ENCODE assay signal across 20 cellular contexts in genomic region chr2:23299796-23300195, GRCh38.
"Had no signal": no experiment of that assay in that cellular context is flagged by ENCODE, and none has a peak within 500 bp of the region (broad histone marks: within the 10 kb centered on the region; RNA-seq: fewer than 3 reads in every experiment).

No MANE protein-coding gene starts in this region.

- H3K4me2 ChIP-seq: KMS-11 had no signal

- H3K9me3 ChIP-seq: SJSA1 had no signal

- DNase-seq: Kasumi-1, NCI-H1092, NCI-H1105 treated with DMSO at 0.1 percent for 48 hours, NCI-H1417 treated with DMSO at 0.1 percent for 48 hours, NCI-H146, NCI-H1694 treated with DMSO at 0.1 percent for 48 hours, NCI-H2029, NCI-H2081 treated with DMSO at 0.1 percent for 48 hours, NCI-H2171, NCI-H524, NCI-H526 treated with DMSO at 0.1 percent for 48 hours, NCI-H774, Right ventricle myocardium superior, RPMI8226, SIG-M5 had no signal

- H3K4me3 ChIP-seq: K562, SJSA1, SK-N-MC had no signal

- H3K9ac ChIP-seq: KMS-11 had no signal

- H3K27ac ChIP-seq: HL-60, KMS-11, SJSA1, SK-N-MC had no signal

- H3K36me3 ChIP-seq: SJSA1 had no signal

- H3K27me3 ChIP-seq: SJSA1 had no signal

- H3K4me1 ChIP-seq: SJSA1 had no signal
